24 cellular contexts compared by ENCODE assay signal in the genomic region with DNA sequence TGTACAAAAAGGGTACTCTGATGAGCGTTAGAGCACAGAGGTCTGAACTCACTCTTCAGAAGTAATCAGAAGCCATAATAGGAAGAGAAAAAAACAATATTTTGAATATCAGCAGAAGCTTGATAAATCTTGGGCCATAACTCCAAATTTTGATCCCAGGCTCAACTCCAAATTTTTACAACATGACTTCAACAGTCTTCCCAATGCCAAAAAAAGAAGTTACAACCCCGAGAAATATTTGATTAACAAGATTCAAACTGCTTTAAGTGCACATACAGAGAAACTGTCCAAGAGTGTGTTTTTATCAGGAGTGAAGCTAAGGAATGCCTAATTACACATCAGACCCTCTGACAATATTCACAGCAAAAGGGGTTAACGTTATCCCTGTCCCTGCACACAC. TPM values are rescaled to one million over a fixed set of nuclear protein-coding genes. Genes with fewer than 3 reads are reported as not detected.
DNase-seq lines count a peak whose midpoint lies in the region; ATAC-seq, FAIRE-seq and TF ChIP-seq lines count a peak whose summit lies in the region.
"Had no signal": no experiment of that assay in that cellular context is flagged by ENCODE, and none has a peak within 500 bp of the region (broad histone marks: within the 10 kb centered on the region; RNA-seq: fewer than 3 reads in every experiment).

No MANE protein-coding gene starts in this region.

- CTCF ChIA-PET in CD8-positive, alpha-beta memory T cell (lab: Charles Lee) = interaction anchor here (1.4 to 4.8 kb wide), 3 partner anchors 32 to 98 kb away, joined by 3 to 23 read pairs (median 5); no protein-coding TSS in a partner anchor

- no peak for DNase-seq in Right ventricle myocardium superior
- no peak for DNase-seq in heart right ventricle
- DNase-seq in fibroblast of the aortic adventitia (ENCODE audit: low read depth) = peak; percentile 18
- DNase-seq in pancreas = no peak
- no peak for DNase-seq in CD8-positive, alpha-beta memory T cell
- DNase-seq in DMS114 treated with DMSO at 0.1 percent for 48 hours (lab: John Stamatoyannopoulos, UW; ENCODE audit: unreplicated experiment) = no peak
- DNase-seq: activated CD4-positive, CD25-positive, alpha-beta regulatory T cell; activated CD8-positive, alpha-beta T cell treated with anti-CD3 and anti-CD28 coated beads, Interleukin-2, amount 10 ng/mL, durations not matched to agents 7 days and 5 days; activated T-cell treated with anti-CD3 and anti-CD28 coated beads, Interleukin-2, amount 50 U/mL, for 24 hours; left colon; mucosa of descending colon; NCI-H1048; NCI-H1930; NCI-H345; nucleus accumbens; SK-N-SH; stimulated activated CD4-positive, alpha-beta T cell treated with anti-CD3 and anti-CD28 coated beads, Interleukin-1b, Interleukin-23, amount 100 ng/mL, for 48 hours had no signal

- peaks cover 0 to 6% (median 3%) of the 10 kb centered on the region in 3 donors for H3K36me3 Mint-ChIP-seq in CD8-positive, alpha-beta memory T cell
- H3K36me3 Mint-ChIP-seq: activated naive CD4-positive, alpha-beta T cell treated with anti-CD3 and anti-CD28 coated beads, Interleukin-2, amount 50 U/mL, for 72 hours had no signal

- H3K4me3 Mint-ChIP-seq in CD8-positive, alpha-beta memory T cell = no peak overlapping the region
- H3K4me3 Mint-ChIP-seq: activated CD8-positive, alpha-beta T cell treated with anti-CD3 and anti-CD28 coated beads, Interleukin-2, amount 10 ng/mL, durations not matched to agents 7 days and 5 days; activated T-cell treated with anti-CD3 and anti-CD28 coated beads, Interleukin-2, amount 50 U/mL, for 24 hours; stimulated activated naive CD8-positive, alpha-beta T cell treated with anti-CD3 and anti-CD28 coated beads, Interleukin-15, Interleukin-2, amounts not matched to agents 100 ng/mL and 50 ng/mL, for 24 hours had no signal

- H3K4me3 ChIP-seq in heart right ventricle = no peak overlapping the region
- H3K4me3 ChIP-seq in fibroblast of the aortic adventitia (ENCODE audit: low read depth, low read length) = no peak overlapping the region
- no peak overlapping the region for H3K4me3 ChIP-seq in pancreas
- no peak overlapping the region for H3K4me3 ChIP-seq in urinary bladder (ENCODE audit: low read depth, low read length)
- no peak overlapping the region for H3K4me3 ChIP-seq in CD8-positive, alpha-beta memory T cell (ENCODE audit: low read length)
- H3K4me3 ChIP-seq: BLaER1 treated with 17β-estradiol and CSF1 and Interleukin-3, amounts not matched to agents 10 nM and 100 nM; mucosa of descending colon had no signal

- H3K9me3 Mint-ChIP-seq in CD8-positive, alpha-beta memory T cell = no peaks in the 10 kb centered on the region
- H3K9me3 Mint-ChIP-seq: activated naive CD4-positive, alpha-beta T cell treated with anti-CD3 and anti-CD28 coated beads, Interleukin-2, amount 50 U/mL, for 72 hours; activated T-cell treated with anti-CD3 and anti-CD28 coated beads, Interleukin-2, amount 50 U/mL, for 24 hours; stimulated activated naive CD8-positive, alpha-beta T cell treated with anti-CD3 and anti-CD28 coated beads, Interleukin-15, Interleukin-2, amounts not matched to agents 100 ng/mL and 50 ng/mL, for 24 hours had no signal

- H3K36me3 ChIP-seq in heart right ventricle (no peaks in the 10 kb centered on the region), pancreas (no peaks in the 10 kb centered on the region), urinary bladder (ENCODE audit: insufficient read depth) (no peaks in the 10 kb centered on the region)
- H3K36me3 ChIP-seq in CD8-positive, alpha-beta memory T cell (ENCODE audit: insufficient read depth, low read length) = no peaks in the 10 kb centered on the region
- H3K36me3 ChIP-seq: BLaER1 treated with 17β-estradiol and CSF1 and Interleukin-3, amounts not matched to agents 10 nM and 100 nM had no signal

- peaks cover 45 to 82% (median 69%) of the 10 kb centered on the region in 3 donors for H3K4me1 Mint-ChIP-seq in CD8-positive, alpha-beta memory T cell

- 39 to 50% methylated on average over 3 of the region's 3 CpGs for WGBS in heart right ventricle, 2 donors
- WGBS in pancreas, 2 donors = 11 to 21% methylated on average over 3 of the region's 3 CpGs
- WGBS in urinary bladder = 33% methylated on average over 3 of the region's 3 CpGs

- intact Hi-C loops in Right ventricle myocardium superior (cut with DNase I) = no loop called here
- intact Hi-C loops in heart right ventricle (cut with DNase I) = no loop called here
- intact Hi-C loops in pancreas (cut with DNase I) = no loop called here

- peak; percentile 12 for ATAC-seq in Right ventricle myocardium superior (ENCODE audit: poor library complexity)
- no peak for ATAC-seq in heart right ventricle
- ATAC-seq in pancreas = peak in 2 of 4 donors; percentile 17 to 52
- no peak for ATAC-seq in HG03025 (IDR thresholded peaks at IDR 0.05; ENCODE audit: low FRiP score, unreplicated experiment)
- ATAC-seq: activated CD8-positive, alpha-beta T cell treated with anti-CD3 and anti-CD28 coated beads, Interleukin-2, amount 10 ng/mL, durations not matched to agents 7 days and 5 days; activated naive CD4-positive, alpha-beta T cell treated with anti-CD3 and anti-CD28 coated beads, Interleukin-2, amount 50 U/mL, for 72 hours; left colon; mucosa of descending colon; Panc1 had no signal

- H3K27ac Mint-ChIP-seq in CD8-positive, alpha-beta memory T cell = peak overlapping the region in 3 of 8 donors; percentile 16 to 61 (median 52)
- H3K27ac Mint-ChIP-seq: activated CD8-positive, alpha-beta T cell treated with anti-CD3 and anti-CD28 coated beads, Interleukin-2, amount 10 ng/mL, durations not matched to agents 7 days and 5 days; activated naive CD4-positive, alpha-beta T cell treated with anti-CD3 and anti-CD28 coated beads, Interleukin-2, amount 50 U/mL, for 72 hours; stimulated activated naive CD8-positive, alpha-beta T cell treated with anti-CD3 and anti-CD28 coated beads, Interleukin-15, Interleukin-2, amounts not matched to agents 100 ng/mL and 50 ng/mL, for 24 hours had no signal

- POLR2A ChIA-PET in CD8-positive, alpha-beta memory T cell (lab: Charles Lee) = no interaction called here

- H3K27ac ChIP-seq in heart right ventricle (peak overlapping the region in 3 of 10 donors; percentile 6 to 41 (median 20)), pancreas (peak overlapping the region in 2 of 4 donors; percentile 2 to 35), urinary bladder (ENCODE audit: low read depth) (peak overlapping the region; percentile 38)
- no peak overlapping the region for H3K27ac ChIP-seq in CD8-positive, alpha-beta memory T cell (ENCODE audit: low read depth, low read length)
- H3K27ac ChIP-seq: BLaER1 treated with 17β-estradiol and CSF1 and Interleukin-3, amounts not matched to agents 10 nM and 100 nM; epithelial cell of prostate had no signal

- H3K27me3 ChIP-seq in heart right ventricle (no peaks in the 10 kb centered on the region), pancreas (no peaks in the 10 kb centered on the region)
- H3K27me3 ChIP-seq in CD8-positive, alpha-beta memory T cell (ENCODE audit: insufficient read depth, low read length, poor library complexity, severe bottlenecking) = no peaks in the 10 kb centered on the region
- H3K27me3 ChIP-seq: BLaER1 treated with 17β-estradiol and CSF1 and Interleukin-3, amounts not matched to agents 10 nM and 100 nM had no signal

- no peaks in the 10 kb centered on the region for H3K27me3 Mint-ChIP-seq in CD8-positive, alpha-beta memory T cell
- H3K27me3 Mint-ChIP-seq: activated T-cell treated with anti-CD3 and anti-CD28 coated beads, Interleukin-2, amount 50 U/mL, for 24 hours; stimulated activated naive CD8-positive, alpha-beta T cell treated with anti-CD3 and anti-CD28 coated beads, Interleukin-15, Interleukin-2, amounts not matched to agents 100 ng/mL and 50 ng/mL, for 24 hours had no signal

- no peak for TF ChIP-seq CTCF in heart right ventricle (IDR thresholded peaks at IDR 0.05)
- no peak for TF ChIP-seq CTCF in fibroblast of the aortic adventitia (IDR thresholded peaks at IDR 0.05; ENCODE audit: insufficient read depth, low read length)
- no peak for TF ChIP-seq CTCF in pancreas (IDR thresholded peaks at IDR 0.05)

- peak; percentile 39 for FAIRE-seq in pancreas (lab: Jason Lieb, UNC)

- H3K9me3 ChIP-seq in heart right ventricle = no peaks in the 10 kb centered on the region
- no peaks in the 10 kb centered on the region for H3K9me3 ChIP-seq in pancreas
- H3K9me3 ChIP-seq in CD8-positive, alpha-beta memory T cell (ENCODE audit: low read length) = no peaks in the 10 kb centered on the region
- H3K9me3 ChIP-seq: mucosa of descending colon, SK-N-SH had no signal

- H3K4me1 ChIP-seq in heart right ventricle (peaks cover 0 to 48% (median 22%) of the 10 kb centered on the region in 9 donors), pancreas (peaks cover 8 to 21% (median 17%) of the 10 kb centered on the region in 3 donors), urinary bladder (ENCODE audit: insufficient read depth) (no peaks in the 10 kb centered on the region)
- H3K4me1 ChIP-seq in CD8-positive, alpha-beta memory T cell (ENCODE audit: insufficient read depth, low read length) = peaks cover 45% of the 10 kb centered on the region

RNA-seq across cellular contexts. Expression of gene MPP7, which starts 7.5 kb away (rescaled TPM):
- total RNA-seq in Right ventricle myocardium superior (14.0 TPM), heart right ventricle (10 to 100 TPM; 10.4 to 20.0 (median 15.1) TPM), fibroblast of the aortic adventitia (ENCODE audit: low replicate concordance) (1.4 and 2.7 TPM in 2 replicates), pancreas (10 to 100 TPM; 13.3 to 21.6 (median 16.0) TPM), urinary bladder (31.2 TPM)
- polyA plus RNA-seq in heart right ventricle (1 to 10 TPM; 3.1 to 3.5 TPM), pancreas (1 to 10 TPM; 2.8 to 5.0 TPM), urinary bladder (14.2 TPM)
- 1 to 10 TPM; 6.6 to 7.9 TPM for total RNA-seq in CD8-positive, alpha-beta memory T cell
- polyA plus RNA-seq in CD8-positive, alpha-beta memory T cell = 22.2 TPM
- polyA plus RNA-seq: SK-N-SH had no signal
